Comparison of ENCODE assay signal across 29 cellular contexts in the genomic region with DNA sequence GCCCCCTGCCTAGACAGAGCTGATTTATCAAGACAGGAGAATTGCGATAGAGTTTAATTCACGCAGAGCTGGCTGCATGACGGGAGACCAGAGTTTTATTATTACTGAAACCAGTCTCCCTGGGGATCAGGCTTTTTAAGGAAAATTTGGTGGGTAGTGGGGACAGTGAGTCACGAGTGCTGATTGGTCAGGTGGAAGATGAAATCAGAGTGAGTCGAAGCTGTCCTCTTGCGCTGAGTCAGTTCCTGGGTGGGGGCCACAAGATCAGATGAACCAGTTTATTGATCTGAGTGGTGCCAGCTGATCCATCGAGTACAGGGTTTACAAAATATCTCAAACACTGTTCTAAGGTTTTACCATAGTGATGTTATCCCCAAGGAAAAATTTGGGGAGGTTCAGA. TPM values are rescaled to one million over a fixed set of nuclear protein-coding genes. Genes with fewer than 3 reads are reported as not detected.
DNase-seq lines count a peak whose midpoint lies in the region; ATAC-seq and TF ChIP-seq lines count a peak whose summit lies in the region.
"Had no signal": no experiment of that assay in that cellular context is flagged by ENCODE, and none has a peak within 500 bp of the region (broad histone marks: within the 10 kb centered on the region; RNA-seq: fewer than 3 reads in every experiment).

No MANE protein-coding gene starts in this region.

- no peaks in the 10 kb centered on the region for H3K36me3 ChIP-seq in GM23338 (ENCODE audit: insufficient read depth)
- no peaks in the 10 kb centered on the region for H3K36me3 ChIP-seq in CD4-positive, alpha-beta memory T cell (ENCODE audit: insufficient read depth, low read length)
- H3K36me3 ChIP-seq: cardiac muscle cell, left lung had no signal

- no peak for TF ChIP-seq CTCF in GM23338 (conservative IDR thresholded peaks at IDR 0.05; ENCODE audit: low read depth in 2 of 2)

- H3K4me1 Mint-ChIP-seq in GM23338, result no peaks in the 10 kb centered on the region; the same call in 2 of the 3 replicates
- peaks cover 0 to 2% (median under 1%) of the 10 kb centered on the region in 4 donors for H3K4me1 Mint-ChIP-seq in CD4-positive, alpha-beta memory T cell
- H3K4me1 Mint-ChIP-seq: CD14-positive monocyte, naive B cell had no signal

- no peak overlapping the region; the same call in 1 of the 2 replicates for H3K27ac Mint-ChIP-seq in GM23338
- peak overlapping the region in 1 of 7 donors; percentile 48 for H3K27ac Mint-ChIP-seq in CD4-positive, alpha-beta memory T cell
- H3K27ac Mint-ChIP-seq: activated T-cell treated with anti-CD3 and anti-CD28 coated beads, Interleukin-2, amount 50 U/mL, for 72 hours; CD14-positive monocyte; IgD-negative memory B cell had no signal

- no peak overlapping the region for H3K4me2 ChIP-seq in GM23338

- H2AFZ ChIP-seq in GM23338, result peak overlapping the region; percentile 96

- H3K4me3 Mint-ChIP-seq in GM23338, result no peak overlapping the region
- H3K4me3 Mint-ChIP-seq in CD4-positive, alpha-beta memory T cell, result no peak overlapping the region
- H3K4me3 Mint-ChIP-seq: activated T-cell treated with anti-CD3 and anti-CD28 coated beads, Interleukin-2, amount 50 U/mL, for 72 hours; CD14-positive monocyte; IgD-negative memory B cell; naive B cell had no signal

- no peak overlapping the region for H3K4me3 ChIP-seq in GM23338
- no peak overlapping the region for H3K4me3 ChIP-seq in CD4-positive, alpha-beta memory T cell (ENCODE audit: low read length in 2 of 2)
- H3K4me3 ChIP-seq: cardiac muscle cell, coronary artery, esophagus muscularis mucosa, left lung, SK-N-MC, testis had no signal

- H3K27me3 ChIP-seq in GM23338 (ENCODE audit: insufficient read depth), result no peaks in the 10 kb centered on the region
- no peaks in the 10 kb centered on the region for H3K27me3 ChIP-seq in CD4-positive, alpha-beta memory T cell (ENCODE audit: insufficient read depth, low read length)
- H3K27me3 ChIP-seq: cardiac muscle cell, esophagus muscularis mucosa, left lung, testis had no signal

- H3K79me2 ChIP-seq in GM23338 (replicated peaks; ENCODE audit: insufficient read depth), result no peaks in the 10 kb centered on the region

- ATAC-seq in GM23338 (no peak), HG02938 (IDR thresholded peaks at IDR 0.05; ENCODE audit: unreplicated experiment) (no peak)
- ATAC-seq: activated CD4-positive, CD25-positive, alpha-beta regulatory T cell treated with anti-CD3 and anti-CD28 coated beads, Interleukin-2, amount 50 U/mL, for 24 hours; left lung; stimulated activated naive CD8-positive, alpha-beta T cell treated with anti-CD3 and anti-CD28 coated beads, Interleukin-15, Interleukin-2, amounts not matched to agents 100 U/mL and 50 U/mL, for 24 hours had no signal

- H3K9me3 ChIP-seq in CD4-positive, alpha-beta memory T cell (ENCODE audit: control insufficient read depth in 1 of 2, low read length in 2 of 2), result no peaks in the 10 kb centered on the region
- H3K9me3 ChIP-seq: esophagus muscularis mucosa, left lung, testis had no signal

- H3K27ac ChIP-seq in GM23338 (ENCODE audit: low read depth), result no peak overlapping the region; the same call in 1 of the 2 replicates
- no peak overlapping the region for H3K27ac ChIP-seq in CD4-positive, alpha-beta memory T cell (ENCODE audit: low read depth, low read length)
- H3K27ac ChIP-seq: cardiac muscle cell, coronary artery, esophagus muscularis mucosa, left lung, SK-N-MC, testis had no signal

- CTCF ChIA-PET in CD4-positive, alpha-beta memory T cell (lab: Charles Lee; ENCODE audit: partially characterized antibody), result no interaction called here

- no peaks in the 10 kb centered on the region for H4K20me1 ChIP-seq in GM23338 (replicated peaks; ENCODE audit: insufficient read depth)

- no peaks in the 10 kb centered on the region for H3K9me3 Mint-ChIP-seq in GM23338
- H3K9me3 Mint-ChIP-seq in CD4-positive, alpha-beta memory T cell, result no peaks in the 10 kb centered on the region
- H3K9me3 Mint-ChIP-seq: activated T-cell treated with anti-CD3 and anti-CD28 coated beads, Interleukin-2, amount 50 U/mL, for 72 hours; IgD-negative memory B cell; naive B cell had no signal

- intact Hi-C loops in CD4-positive, alpha-beta memory T cell (cut with micrococcal nuclease), result no loop called here

- no peaks in the 10 kb centered on the region for H3K36me3 Mint-ChIP-seq in GM23338 (ENCODE audit: low read depth)
- H3K36me3 Mint-ChIP-seq in CD4-positive, alpha-beta memory T cell, result no peaks in the 10 kb centered on the region
- H3K36me3 Mint-ChIP-seq: CD14-positive monocyte, IgD-negative memory B cell had no signal

- POLR2A ChIA-PET in CD4-positive, alpha-beta memory T cell (lab: Charles Lee; ENCODE audit: partially characterized antibody), result interaction anchor here (1.4 kb wide), 1 partner anchor 40 kb away, joined by 3 read pairs; a partner anchor contains a TSS

- H3K9me2 ChIP-seq in GM23338 (ENCODE audit: insufficient read depth), result no peaks in the 10 kb centered on the region

- H3F3A ChIP-seq in GM23338 (replicated peaks; ENCODE audit: low read depth), result no peaks in the 10 kb centered on the region

- no peaks in the 10 kb centered on the region for H3K4me1 ChIP-seq in GM23338 (ENCODE audit: insufficient read depth)
- no peaks in the 10 kb centered on the region for H3K4me1 ChIP-seq in CD4-positive, alpha-beta memory T cell (ENCODE audit: insufficient read depth, low read length)
- H3K4me1 ChIP-seq: esophagus muscularis mucosa, left lung, testis had no signal

- H3K27me3 Mint-ChIP-seq in GM23338 (ENCODE audit: insufficient read depth, low read depth, poor library complexity), result no peaks in the 10 kb centered on the region
- H3K27me3 Mint-ChIP-seq in CD4-positive, alpha-beta memory T cell, result peaks cover 2% of the 10 kb centered on the region in 2 donors

- DNase-seq in Daoy (ENCODE audit: low read depth), result peak; percentile 2
- DNase-seq in GM23338 (ENCODE audit: low spot score), result no peak
- peak; percentile 28 for DNase-seq in T1000 (lab: John Stamatoyannopoulos, UW)
- DNase-seq in fibroblast of peridontal ligament (ENCODE audit: extremely low read depth), result peak; percentile 35
- DNase-seq in CD4-positive, alpha-beta memory T cell, result no peak
- DNase-seq in SHP77 (lab: John Stamatoyannopoulos, UW), result no peak
- DNase-seq: activated naive CD4-positive, alpha-beta T cell treated with anti-CD3 and anti-CD28 coated beads, Interleukin-2, amount 50 U/mL, for 16 hours; activated T-cell treated with anti-CD3 and anti-CD28 coated beads, Interleukin-2, amount 50 U/mL, for 72 hours; amygdala; hypothalamus; left lung; naive B cell; NCI-H1105; NCI-H2029; NCI-H226; NCI-H748 treated with DMSO at 0.1 percent for 48 hours; nucleus accumbens; stimulated activated CD4-positive, alpha-beta T cell treated with anti-CD3 and anti-CD28 coated beads, Interleukin-15, amount 100 ng/mL, for 24 hours; stimulated activated naive CD8-positive, alpha-beta T cell treated with anti-CD3 and anti-CD28 coated beads, Interleukin-15, Interleukin-2, amounts not matched to agents 100 U/mL and 50 U/mL, for 24 hours; testis had no signal

TF ChIP-seq in GM23338, 12 proteins besides CTCF, POLR2A, EP300 and RAD21 (continues in another document):
- TF ChIP-seq, protein P1, sequence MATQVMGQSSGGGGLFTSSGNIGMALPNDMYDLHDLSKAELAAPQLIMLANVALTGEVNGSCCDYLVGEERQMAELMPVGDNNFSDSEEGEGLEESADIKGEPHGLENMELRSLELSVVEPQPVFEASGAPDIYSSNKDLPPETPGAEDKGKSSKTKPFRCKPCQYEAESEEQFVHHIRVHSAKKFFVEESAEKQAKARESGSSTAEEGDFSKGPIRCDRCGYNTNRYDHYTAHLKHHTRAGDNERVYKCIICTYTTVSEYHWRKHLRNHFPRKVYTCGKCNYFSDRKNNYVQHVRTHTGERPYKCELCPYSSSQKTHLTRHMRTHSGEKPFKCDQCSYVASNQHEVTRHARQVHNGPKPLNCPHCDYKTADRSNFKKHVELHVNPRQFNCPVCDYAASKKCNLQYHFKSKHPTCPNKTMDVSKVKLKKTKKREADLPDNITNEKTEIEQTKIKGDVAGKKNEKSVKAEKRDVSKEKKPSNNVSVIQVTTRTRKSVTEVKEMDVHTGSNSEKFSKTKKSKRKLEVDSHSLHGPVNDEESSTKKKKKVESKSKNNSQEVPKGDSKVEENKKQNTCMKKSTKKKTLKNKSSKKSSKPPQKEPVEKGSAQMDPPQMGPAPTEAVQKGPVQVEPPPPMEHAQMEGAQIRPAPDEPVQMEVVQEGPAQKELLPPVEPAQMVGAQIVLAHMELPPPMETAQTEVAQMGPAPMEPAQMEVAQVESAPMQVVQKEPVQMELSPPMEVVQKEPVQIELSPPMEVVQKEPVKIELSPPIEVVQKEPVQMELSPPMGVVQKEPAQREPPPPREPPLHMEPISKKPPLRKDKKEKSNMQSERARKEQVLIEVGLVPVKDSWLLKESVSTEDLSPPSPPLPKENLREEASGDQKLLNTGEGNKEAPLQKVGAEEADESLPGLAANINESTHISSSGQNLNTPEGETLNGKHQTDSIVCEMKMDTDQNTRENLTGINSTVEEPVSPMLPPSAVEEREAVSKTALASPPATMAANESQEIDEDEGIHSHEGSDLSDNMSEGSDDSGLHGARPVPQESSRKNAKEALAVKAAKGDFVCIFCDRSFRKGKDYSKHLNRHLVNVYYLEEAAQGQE (IDR thresholded peaks at IDR 0.05; ENCODE audit: unreplicated experiment), result no peak
- TF ChIP-seq ZNF331 (CRISPR knock-in tag; IDR thresholded peaks at IDR 0.05; ENCODE audit: low read depth) (no peak), JUNB (IDR thresholded peaks at IDR 0.05; ENCODE audit: unreplicated experiment) (no peak), STAT1 (IDR thresholded peaks at IDR 0.05; ENCODE audit: unreplicated experiment) (no peak)

RNA-seq across cellular contexts. Expression of a gene that starts 36.6 kb away (rescaled TPM):
- not detected in 2 replicates for total RNA-seq in Daoy (2014; rRNA removed; shearing (Covaris generic))
- not detected in 2 replicates for total RNA-seq in GM23338 (2014; rRNA removed; shearing (Covaris generic))
- polyA plus RNA-seq in GM23338 (2016; fragmentation: Nextera tagmentation; extraction: Ambion mirVana), result 0.10 TPM in 1 of 2 replicates, not detected in the other
- not detected for total RNA-seq in CD4-positive, alpha-beta memory T cell
- not detected for polyA plus RNA-seq in CD4-positive, alpha-beta memory T cell
- total RNA-seq: activated T-cell treated with anti-CD3 and anti-CD28 coated beads, Interleukin-2, amount 50 U/mL, for 72 hours; T-helper 1 cell treated with Interleukin-12 subunit alpha and Interleukin-12 subunit beta and Interleukin-4 antibody, amounts not matched to agents 30 ng/mL and 1 ng/mL, for 36 hours had no signal
- polyA plus RNA-seq: CD14-positive monocyte, IgD-negative memory B cell had no signal

RNA-seq across cellular contexts. Expression of a gene that starts 40.3 kb away (rescaled TPM):
- total RNA-seq in Daoy (2014; rRNA removed; shearing (Covaris generic)), result 4.4 and 4.9 TPM in 2 replicates
- 24.7 and 27.7 TPM in 2 replicates for total RNA-seq in GM23338 (2014; rRNA removed; shearing (Covaris generic))
- polyA plus RNA-seq in GM23338 (2016; fragmentation: Nextera tagmentation; extraction: Ambion mirVana), result 12.4 and 17.1 TPM in 2 replicates
- 10 to 100 TPM; 27.9 to 28.9 TPM for total RNA-seq in CD4-positive, alpha-beta memory T cell
- 10 to 100 TPM in 1 of 2 donors, 1 to 10 TPM in 1; 5.3 to 15.0 TPM for polyA plus RNA-seq in CD4-positive, alpha-beta memory T cell

Comparison
In these comparisons a context has a peak if more than half of its experiments do, and no peak if none do; other contexts are left out.
1. DNase-seq: peak in Daoy (single experiment), T1000 (single experiment) and fibroblast of peridontal ligament (single experiment); none in GM23338 (single experiment), CD4-positive, alpha-beta memory T cell (0 of 5) and SHP77 (0 of 2).